In genomic region chr10:132921818-132922807, GRCh38 we compare ENCODE assay signal across 22 cellular contexts. TPM values are rescaled to one million over a fixed set of nuclear protein-coding genes. Genes with fewer than 3 reads are reported as not detected.
"Had no signal": no experiment of that assay in that cellular context is flagged by ENCODE, and none has a peak within 500 bp of the region (broad histone marks: within the 10 kb centered on the region; RNA-seq: fewer than 3 reads in every experiment).

No MANE protein-coding gene starts in this region.

- H3K9me3 Mint-ChIP-seq: activated naive CD4-positive, alpha-beta T cell treated with anti-CD3 and anti-CD28 coated beads, Interleukin-2, amount 50 U/mL, for 72 hours; activated T-helper 1 cell treated with anti-CD3 and anti-CD28 coated beads, Interleukin-12 subunit alpha, Interleukin-12 subunit beta, Interleukin-2, Interleukin-4 antibody, amounts not matched to agents 30 ng/mL and 10 ng/mL and 1 ng/mL, durations not matched to agents 14 hours and 24 hours and 36 hours; effector memory CD8-positive, alpha-beta T cell; immature natural killer cell; nephron progenitor cell; stimulated activated naive CD8-positive, alpha-beta T cell treated with anti-CD3 and anti-CD28 coated beads, Interleukin-15, Interleukin-2, amounts not matched to agents 100 ng/mL and 50 ng/mL, for 24 hours had no signal

- H3K9me3 ChIP-seq: adrenal gland, esophagus squamous epithelium, suprapubic skin, vagina had no signal

- H3K4me3 ChIP-seq: adrenal gland, esophagus squamous epithelium, lung, suprapubic skin, vagina had no signal

- DNase-seq: activated CD4-positive, alpha-beta T cell treated with anti-CD3 and anti-CD28 coated beads, Interleukin-2, amount 50 U/mL, for 48 hours; activated gamma-delta T cell treated with Interleukin-2 at 50 U/mL for 16 hours; adrenal gland; dermis blood vessel endothelial cell; effector memory CD8-positive, alpha-beta T cell; esophagus squamous epithelium; immature natural killer cell; midbrain; nephron progenitor cell; occipital lobe; retina; T-helper 2 cell; trophoblast cell had no signal

- H3K36me3 Mint-ChIP-seq: activated naive CD4-positive, alpha-beta T cell treated with anti-CD3 and anti-CD28 coated beads, Interleukin-2, amount 50 U/mL, for 72 hours; immature natural killer cell had no signal

- ATAC-seq: activated naive CD4-positive, alpha-beta T cell treated with anti-CD3 and anti-CD28 coated beads, Interleukin-2, amount 50 U/mL, for 72 hours; effector memory CD8-positive, alpha-beta T cell had no signal

- H3K36me3 ChIP-seq: adrenal gland, esophagus squamous epithelium, suprapubic skin, vagina had no signal

- H3K27me3 ChIP-seq: adrenal gland, vagina had no signal

- H3K27me3 Mint-ChIP-seq: effector memory CD8-positive, alpha-beta T cell; stimulated activated naive CD8-positive, alpha-beta T cell treated with anti-CD3 and anti-CD28 coated beads, Interleukin-15, Interleukin-2, amounts not matched to agents 100 ng/mL and 50 ng/mL, for 24 hours had no signal

- H3K4me1 ChIP-seq: adrenal gland, esophagus squamous epithelium, suprapubic skin, vagina had no signal

- H3K27ac ChIP-seq: adrenal gland, esophagus squamous epithelium, suprapubic skin, vagina had no signal

- FAIRE-seq: bronchial epithelial cell had no signal

- H3K27ac Mint-ChIP-seq: activated naive CD4-positive, alpha-beta T cell treated with anti-CD3 and anti-CD28 coated beads, Interleukin-2, amount 50 U/mL, for 72 hours; activated T-helper 1 cell treated with anti-CD3 and anti-CD28 coated beads, Interleukin-12 subunit alpha, Interleukin-12 subunit beta, Interleukin-2, Interleukin-4 antibody, amounts not matched to agents 30 ng/mL and 10 ng/mL and 1 ng/mL, durations not matched to agents 14 hours and 24 hours and 36 hours; effector memory CD8-positive, alpha-beta T cell; immature natural killer cell; nephron progenitor cell; stimulated activated naive CD8-positive, alpha-beta T cell treated with anti-CD3 and anti-CD28 coated beads, Interleukin-15, Interleukin-2, amounts not matched to agents 100 ng/mL and 50 ng/mL, for 24 hours had no signal

- H3K4me3 Mint-ChIP-seq: activated T-helper 1 cell treated with anti-CD3 and anti-CD28 coated beads, Interleukin-12 subunit alpha, Interleukin-12 subunit beta, Interleukin-2, Interleukin-4 antibody, amounts not matched to agents 30 ng/mL and 10 ng/mL and 1 ng/mL, durations not matched to agents 14 hours and 24 hours and 36 hours; effector memory CD8-positive, alpha-beta T cell; immature natural killer cell; nephron progenitor cell; stimulated activated naive CD8-positive, alpha-beta T cell treated with anti-CD3 and anti-CD28 coated beads, Interleukin-15, Interleukin-2, amounts not matched to agents 100 ng/mL and 50 ng/mL, for 24 hours had no signal

- H3K4me1 Mint-ChIP-seq: immature natural killer cell, nephron progenitor cell had no signal

RNA-seq across cellular contexts. Expression of gene CFAP46, which starts 20.3 kb away (rescaled TPM):
- total RNA-seq: activated T-helper 1 cell treated with anti-CD3 and anti-CD28 coated beads, Interleukin-12 subunit alpha, Interleukin-12 subunit beta, Interleukin-2, Interleukin-4 antibody, amounts not matched to agents 30 ng/mL and 10 ng/mL and 1 ng/mL, durations not matched to agents 14 hours and 24 hours and 36 hours; myocyte; skeletal muscle tissue; vagina had no signal
- polyA plus RNA-seq: immature natural killer cell had no signal
